8 cellular contexts compared by ENCODE assay signal in genomic region chr12:4648099-4648498, GRCh38. TPM values are rescaled to one million over a fixed set of nuclear protein-coding genes. Genes with fewer than 3 reads are reported as not detected.
DNase-seq lines count a peak whose midpoint lies in the region; ATAC-seq and TF ChIP-seq lines count a peak whose summit lies in the region.

No MANE protein-coding gene starts in this region.

- H3K36me3 ChIP-seq in mammary epithelial cell (ENCODE audit: insufficient read depth, low read length) (no peaks in the 10 kb centered on the region), mesenchymal stem cell (ENCODE audit: control insufficient read depth in 1 of 2, insufficient read depth in 2 of 2, low read depth in 1 of 2, low read length in 2 of 2) (no peaks in the 10 kb centered on the region), aorta (ENCODE audit: control insufficient read depth in 1 of 2, insufficient read depth in 2 of 2, low read length in 1 of 2) (no peaks in the 10 kb centered on the region)

- H3K27ac ChIP-seq in mammary epithelial cell (ENCODE audit: insufficient read depth, low read depth, low read length) (peak overlapping the region; percentile 95), mesenchymal stem cell (ENCODE audit: low read length, poor library complexity, severe bottlenecking) (no peak overlapping the region), aorta (ENCODE audit: low read depth in 1 of 2, low read length in 2 of 2) (peak overlapping the region in 1 of 2 donors; percentile 67)

- no peak for TF ChIP-seq CTCF in mammary epithelial cell (conservative IDR thresholded peaks at IDR 0.05 in 1 of 2, IDR thresholded peaks at IDR 0.05 in 1 of 2; ENCODE audit: extremely low read depth in 1 of 2, insufficient read depth in 1 of 2, low read depth in 1 of 2, low read length in 2 of 2)
- TF ChIP-seq CTCF in GM20000 (IDR thresholded peaks at IDR 0.05; ENCODE audit: extremely low read depth, missing control alignments): no peak

- dilution Hi-C loops in mammary epithelial cell (cut with HindIII; ENCODE audit: low sequenced_read_pairs): no loop called here

- H3K23ac ChIP-seq in mesenchymal stem cell (ENCODE audit: low read length in 2 of 2): no peak overlapping the region

- H4K91ac ChIP-seq in mesenchymal stem cell (ENCODE audit: low read length): peak overlapping the region; percentile 18

- H3K9ac ChIP-seq in mammary epithelial cell (ENCODE audit: insufficient read depth, low read length): peak overlapping the region; percentile 97
- H3K9ac ChIP-seq in mesenchymal stem cell (ENCODE audit: low read length): peak overlapping the region; percentile 94

- peak; percentile 46 for DNase-seq in NCI-H82 (lab: John Stamatoyannopoulos, UW)
- no peak for DNase-seq in NCI-H82 treated with DMSO at 0.1 percent for 48 hours (lab: John Stamatoyannopoulos, UW; ENCODE audit: unreplicated experiment)
- peak; percentile 12 for DNase-seq in Jurkat, Clone E6-1 (ENCODE audit: low read depth, low spot score)
- DNase-seq in mammary epithelial cell: peak; percentile 12
- peak; percentile 24 for DNase-seq in mesenchymal stem cell
- DNase-seq in aorta: no peak
- DNase-seq in GM20000 (ENCODE audit: low spot score): no peak
- no peak for DNase-seq in NK-92 treated with Interleukin-12 subunit alpha and Interleukin-12 subunit beta, amount 100 ng/mL, for 24 hours (lab: John Stamatoyannopoulos, UW)

- CTCF ChIA-PET in mammary epithelial cell (lab: Charles Lee; ENCODE audit: low non-redundant PET): no interaction called here

- H3K4ac ChIP-seq in mesenchymal stem cell (ENCODE audit: low read depth in 1 of 2, low read length in 2 of 2): peak overlapping the region; percentile 24 to 92

- H3K18ac ChIP-seq in mesenchymal stem cell (ENCODE audit: low read depth in 1 of 2, low read length in 2 of 2): peak overlapping the region in 1 of 2 experiments; percentile 73

- no peak overlapping the region for H2BK15ac ChIP-seq in mesenchymal stem cell (ENCODE audit: low read depth, poor library complexity, severe bottlenecking)

- H3K79me2 ChIP-seq in mammary epithelial cell (ENCODE audit: insufficient read depth, low read length): peaks cover 52% of the 10 kb centered on the region

- 23% methylated on average over 4 of the region's 4 CpGs for WGBS in mammary epithelial cell (ENCODE audit: low coverage, missing lambda C conversion rate)
- 70% methylated on average over 3 of the region's 4 CpGs for WGBS in mesenchymal stem cell
- WGBS in aorta, 2 donors: 44% methylated on average over 4 of the region's 4 CpGs

- H2BK12ac ChIP-seq in mesenchymal stem cell (ENCODE audit: low read length in 2 of 2): no peak overlapping the region

- no TSS peak for BruUV-seq in mammary epithelial cell (replicated peaks; lab: Mats Ljungman, UMichigan)

- peaks cover 9% of the 10 kb centered on the region for H3K79me1 ChIP-seq in mesenchymal stem cell (replicated peaks; ENCODE audit: low read length, poor library complexity, severe bottlenecking)

- peak overlapping the region; percentile 57 for H2AK5ac ChIP-seq in mesenchymal stem cell (ENCODE audit: low read length, severe bottlenecking)

- peak overlapping the region; percentile 81 for H4K8ac ChIP-seq in mesenchymal stem cell (ENCODE audit: low read length)

- no peaks in the 10 kb centered on the region for H3K9me3 ChIP-seq in mammary epithelial cell (replicated peaks; ENCODE audit: insufficient read depth, low read length)
- no peaks in the 10 kb centered on the region for H3K9me3 ChIP-seq in mesenchymal stem cell (ENCODE audit: control insufficient read depth, low read length)
- no peaks in the 10 kb centered on the region for H3K9me3 ChIP-seq in aorta (ENCODE audit: control insufficient read depth, low read length)

- intact Hi-C loops in mammary epithelial cell (cut with micrococcal nuclease) (loop anchor here (2.0 kb wide), 1 partner anchor 43 kb away; no protein-coding TSS in a partner anchor), aorta (cut with DNase I) (no loop called here)

- peak overlapping the region; percentile 89 for H3K4me3 ChIP-seq in Jurkat, Clone E6-1 (ENCODE audit: low read length)
- H3K4me3 ChIP-seq in mammary epithelial cell (replicated peaks in 1 of 3; ENCODE audit: insufficient read depth in 1 of 3, low read depth in 2 of 3, low read length in 3 of 3): peak overlapping the region; percentile 67 to 90 (median 76)
- peak overlapping the region; percentile 77 to 93 for H3K4me3 ChIP-seq in mesenchymal stem cell (ENCODE audit: insufficient read depth in 1 of 2, low read depth in 1 of 2, low read length in 2 of 2)
- peak overlapping the region; percentile 83 to 98 for H3K4me3 ChIP-seq in aorta (ENCODE audit: low read length in 2 of 2)

- H4K20me1 ChIP-seq in mammary epithelial cell (ENCODE audit: insufficient read depth, low read length): no peaks in the 10 kb centered on the region

- H2AFZ ChIP-seq in mammary epithelial cell (ENCODE audit: low read depth, low read length): peak overlapping the region; percentile 99
- no peak overlapping the region for H2AFZ ChIP-seq in mesenchymal stem cell (ENCODE audit: low read depth, low read length)

- H3K4me2 ChIP-seq in mammary epithelial cell (ENCODE audit: insufficient read depth, low read depth, low read length): peak overlapping the region; percentile 83
- H3K4me2 ChIP-seq in mesenchymal stem cell (ENCODE audit: low read length, poor library complexity, severe bottlenecking): peak overlapping the region; percentile 66

- H3K14ac ChIP-seq in mesenchymal stem cell (ENCODE audit: low read length in 2 of 2): no peak overlapping the region

- no peak overlapping the region for H2BK5ac ChIP-seq in mesenchymal stem cell (ENCODE audit: low read depth, low read length, poor library complexity, severe bottlenecking)

- H3K4me1 ChIP-seq in mammary epithelial cell (ENCODE audit: insufficient read depth, low read length) (peaks cover 19% of the 10 kb centered on the region), mesenchymal stem cell (ENCODE audit: control insufficient read depth, insufficient read depth, low read depth, low read length) (no peaks in the 10 kb centered on the region), aorta (ENCODE audit: control insufficient read depth in 1 of 2, insufficient read depth in 2 of 2, low read length in 2 of 2) (peaks cover 0 to 8% of the 10 kb centered on the region in 2 donors)

- no peak for ATAC-seq in aorta (ENCODE audit: low FRiP score)

- in situ Hi-C loops in mammary epithelial cell (cut with MboI; ENCODE audit: low sequenced_read_pairs in 2 of 2): no loop called here

- H2BK120ac ChIP-seq in mesenchymal stem cell (ENCODE audit: low read depth, low read length): no peak overlapping the region

- H3K27me3 ChIP-seq in mammary epithelial cell (ENCODE audit: insufficient read depth, low read length) (no peaks in the 10 kb centered on the region), mesenchymal stem cell (ENCODE audit: control insufficient read depth in 1 of 2, insufficient read depth in 1 of 2, low read length in 2 of 2) (peaks cover 0 to 3% of the 10 kb centered on the region in 2 experiments), aorta (ENCODE audit: control insufficient read depth in 1 of 2, insufficient read depth in 2 of 2, low read length in 1 of 2) (no peaks in the 10 kb centered on the region)

RNA-seq across cellular contexts. Expression of gene AKAP3, which starts 0.8 kb away (rescaled TPM):
- 1.5 TPM for polyA plus RNA-seq in Jurkat, Clone E6-1 (2012; ENCODE audit: insufficient read depth, insufficient read length)
- total RNA-seq in mammary epithelial cell: 1 to 10 TPM in 1 of 2 donors, under 1 TPM in 1; 0.83 to 1.5 TPM
- 0.44 TPM for polyA plus RNA-seq in mammary epithelial cell
- polyA minus RNA-seq in mammary epithelial cell: not detected
- polyA plus RNA-seq in mesenchymal stem cell (2013, experiment 1 of 2): 0.17 TPM
- polyA plus RNA-seq in mesenchymal stem cell (2013, experiment 2 of 2): 0.26 TPM
- total RNA-seq in aorta: 1 to 10 TPM in 1 of 2 donors, under 1 TPM in 1; 0.68 to 1.4 TPM
- polyA plus RNA-seq in aorta: under 1 TPM; 0.50 to 0.51 TPM

RNA-seq across cellular contexts. Expression of gene NDUFA9, which starts 0.8 kb away (rescaled TPM):
- 180 TPM for polyA plus RNA-seq in Jurkat, Clone E6-1 (2012; ENCODE audit: insufficient read depth, insufficient read length)
- total RNA-seq in mammary epithelial cell: 10 to 100 TPM; 37.8 to 94.1 TPM
- 84.8 TPM for polyA plus RNA-seq in mammary epithelial cell
- polyA minus RNA-seq in mammary epithelial cell: 76.4 TPM
- polyA plus RNA-seq in mesenchymal stem cell (2013, experiment 1 of 2): 64.8 TPM
- polyA plus RNA-seq in mesenchymal stem cell (2013, experiment 2 of 2): 70.5 TPM
- total RNA-seq in aorta: 10 to 100 TPM; 47.9 to 56.3 TPM
- 10 to 100 TPM; 18.0 to 43.0 TPM for polyA plus RNA-seq in aorta

Comparison
In these comparisons a context has a peak if more than half of its experiments do, and no peak if none do; other contexts are left out.
1. DNase-seq: peak in NCI-H82 (single experiment), Jurkat, Clone E6-1 (single experiment), mammary epithelial cell (single experiment) and mesenchymal stem cell (single experiment); none in NCI-H82 treated with DMSO at 0.1 percent for 48 hours (single experiment), aorta (0 of 2), GM20000 (single experiment) and NK-92 treated with Interleukin-12 subunit alpha and Interleukin-12 subunit beta, amount 100 ng/mL, for 24 hours (single experiment).
2. Peak in every context shown above with its lines, with median percentiles within 50 percentile points of each other: H3K4me3 ChIP-seq.